Comparison of ENCODE assay signal across 12 cellular contexts in the genomic region with DNA sequence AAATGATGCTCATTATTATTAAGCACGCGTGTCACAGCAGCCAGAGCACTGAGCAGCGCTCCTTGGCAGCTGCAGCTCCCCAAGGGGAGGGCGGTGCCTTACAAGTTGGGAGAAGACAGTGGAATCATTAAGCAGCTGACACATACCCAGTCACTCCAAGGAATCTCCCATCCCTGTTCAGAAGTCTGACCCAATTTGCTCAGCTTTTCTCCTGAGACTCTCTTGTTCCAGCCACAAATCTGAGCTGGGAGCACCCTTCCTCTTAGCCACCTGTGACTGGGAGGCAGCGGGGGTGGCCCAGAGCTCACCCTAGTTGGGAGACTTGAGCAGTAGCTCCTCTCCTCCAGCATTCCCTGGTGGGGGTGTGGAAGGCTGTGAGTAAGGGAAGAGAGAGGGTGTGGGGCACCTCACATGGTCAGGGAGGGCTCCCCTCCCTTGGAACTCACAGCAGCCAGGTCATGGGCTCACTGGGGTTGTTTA.
A peak's percentile ranks its signal among the peaks of the same experiment; 100 is the strongest.
DNase-seq lines count a peak whose midpoint lies in the region; ATAC-seq, FAIRE-seq and TF ChIP-seq lines count a peak whose summit lies in the region.
"Had no signal": no experiment of that assay in that cellular context is flagged by ENCODE, and none has a peak within 500 bp of the region (broad histone marks: within the 10 kb centered on the region; RNA-seq: fewer than 3 reads in every experiment).

No MANE protein-coding gene starts in this region.

- 0 out of 2 replicates have a peak, but pooled peaks cover 3% of the 10 kb centered on the region for H3K4me1 Mint-ChIP-seq in WTC11
- H3K4me1 Mint-ChIP-seq: memory B cell had no signal

- H3K27me3 Mint-ChIP-seq in WTC11 (ENCODE audit: low read depth) = no peaks in the 10 kb centered on the region

- CTCF ChIA-PET in WTC11 (lab: Charles Lee) = interaction anchor here (0.7 to 1.0 kb wide), 2 partner anchors 11 to 112 kb away, joined by 3 read pairs; no protein-coding TSS in a partner anchor

- no peaks in the 10 kb centered on the region for H3K36me3 Mint-ChIP-seq in WTC11
- H3K36me3 Mint-ChIP-seq: memory B cell had no signal

- no peak overlapping the region for H3K4me3 Mint-ChIP-seq in WTC11
- H3K4me3 Mint-ChIP-seq: memory B cell had no signal

- H3K9me3 Mint-ChIP-seq in WTC11 = 0 out of 2 replicates have a peak, but pooled peaks cover 3% of the 10 kb centered on the region
- H3K9me3 Mint-ChIP-seq: memory B cell had no signal

- no peak for FAIRE-seq in RCC 7860 (lab: Jason Lieb, UNC)

- H3K4me3 ChIP-seq in fibroblast of pulmonary artery (replicated peaks; ENCODE audit: low read depth, low read length) = no peak overlapping the region

- no peak for TF ChIP-seq CTCF in fibroblast of pulmonary artery (IDR thresholded peaks at IDR 0.05; ENCODE audit: low read length, missing control alignments)
- no peak for TF ChIP-seq CTCF in omental fat pad (IDR thresholded peaks at IDR 0.05)
- TF ChIP-seq CTCF in WTC11 (IDR thresholded peaks at IDR 0.05) = no peak

- ATAC-seq in omental fat pad (ENCODE audit: low FRiP score) (peak; percentile 73), WTC11 (no peak)

- DNase-seq in A172 (ENCODE audit: low spot score) (peak; percentile 88), RPMI7951 (ENCODE audit: low read depth) (peak; percentile 84), fibroblast of pulmonary artery (ENCODE audit: low read depth) (peak; percentile 40), omental fat pad (ENCODE audit: low spot score) (no peak), RCC 7860 (ENCODE audit: low spot score) (no peak), activated gamma-delta T cell (lab: John Stamatoyannopoulos, UW) (no peak), NCI-H2171 (lab: John Stamatoyannopoulos, UW) (no peak), WTC11 (ENCODE audit: low spot score) (no peak)
- DNase-seq: ACHN, NCI-H1930, OCI-M1 had no signal

- H3K27ac Mint-ChIP-seq in WTC11 = no peak overlapping the region
- H3K27ac Mint-ChIP-seq: memory B cell had no signal

- POLR2A ChIA-PET in WTC11 (lab: Charles Lee) = no interaction called here

TF ChIP-seq in WTC11, 78 proteins besides CTCF, POLR2A, EP300 and RAD21:
- TF ChIP-seq, protein P1, sequence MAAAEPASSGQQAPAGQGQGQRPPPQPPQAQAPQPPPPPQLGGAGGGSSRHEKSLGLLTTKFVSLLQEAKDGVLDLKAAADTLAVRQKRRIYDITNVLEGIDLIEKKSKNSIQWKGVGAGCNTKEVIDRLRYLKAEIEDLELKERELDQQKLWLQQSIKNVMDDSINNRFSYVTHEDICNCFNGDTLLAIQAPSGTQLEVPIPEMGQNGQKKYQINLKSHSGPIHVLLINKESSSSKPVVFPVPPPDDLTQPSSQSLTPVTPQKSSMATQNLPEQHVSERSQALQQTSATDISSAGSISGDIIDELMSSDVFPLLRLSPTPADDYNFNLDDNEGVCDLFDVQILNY (CRISPR knock-in tag; IDR thresholded peaks at IDR 0.05) = no peak
- no peak for TF ChIP-seq MYBL2 (CRISPR knock-in tag; IDR thresholded peaks at IDR 0.05)
- TF ChIP-seq TCF7 (CRISPR knock-in tag; IDR thresholded peaks at IDR 0.05; ENCODE audit: low read depth) = no peak
- TF ChIP-seq NR3C1 (CRISPR knock-in tag; conservative IDR thresholded peaks at IDR 0.05; ENCODE audit: low read depth) = no peak
- TF ChIP-seq, protein P2, sequence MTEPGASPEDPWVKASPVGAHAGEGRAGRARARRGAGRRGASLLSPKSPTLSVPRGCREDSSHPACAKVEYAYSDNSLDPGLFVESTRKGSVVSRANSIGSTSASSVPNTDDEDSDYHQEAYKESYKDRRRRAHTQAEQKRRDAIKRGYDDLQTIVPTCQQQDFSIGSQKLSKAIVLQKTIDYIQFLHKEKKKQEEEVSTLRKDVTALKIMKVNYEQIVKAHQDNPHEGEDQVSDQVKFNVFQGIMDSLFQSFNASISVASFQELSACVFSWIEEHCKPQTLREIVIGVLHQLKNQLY (CRISPR knock-in tag; IDR thresholded peaks at IDR 0.05) = no peak
- TF ChIP-seq, protein P3, sequence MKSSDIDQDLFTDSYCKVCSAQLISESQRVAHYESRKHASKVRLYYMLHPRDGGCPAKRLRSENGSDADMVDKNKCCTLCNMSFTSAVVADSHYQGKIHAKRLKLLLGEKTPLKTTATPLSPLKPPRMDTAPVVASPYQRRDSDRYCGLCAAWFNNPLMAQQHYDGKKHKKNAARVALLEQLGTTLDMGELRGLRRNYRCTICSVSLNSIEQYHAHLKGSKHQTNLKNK (CRISPR knock-in tag; IDR thresholded peaks at IDR 0.05) = no peak
- no peak for TF ChIP-seq ZNF263 (CRISPR knock-in tag; IDR thresholded peaks at IDR 0.05; ENCODE audit: low read depth)

Comparison
In these comparisons a context has a peak if more than half of its experiments do, and no peak if none do; other contexts are left out.
1. DNase-seq: peak in A172 (single experiment), RPMI7951 (single experiment) and fibroblast of pulmonary artery (single experiment); none in omental fat pad (single experiment), RCC 7860 (single experiment), activated gamma-delta T cell (single experiment), NCI-H2171 (single experiment) and WTC11 (single experiment).